In the genomic region with DNA sequence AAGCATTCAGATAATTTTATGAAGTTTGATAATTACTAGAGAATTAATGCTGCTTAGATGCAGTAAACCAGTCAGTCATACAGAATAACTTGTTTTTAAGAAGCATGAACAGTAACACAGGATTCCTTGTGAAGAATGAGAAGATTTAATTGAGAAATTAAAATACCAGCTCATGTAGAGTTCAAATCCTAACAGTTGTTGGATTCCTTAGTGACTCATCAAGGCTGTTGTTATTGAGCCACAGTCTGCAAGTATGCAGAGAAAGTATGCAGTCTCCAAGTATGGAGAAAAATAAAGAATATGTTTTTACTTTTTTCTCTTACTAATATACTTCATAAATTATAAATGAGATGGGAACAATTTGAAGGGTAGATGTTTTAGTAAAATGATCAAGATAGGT, we compare ENCODE assay signal across 1 cellular context.
TF ChIP-seq lines count a peak whose summit lies in the region.

No MANE protein-coding gene starts in this region.

TF ChIP-seq in HepG2, 621 proteins besides CTCF, POLR2A, EP300 and RAD21:
- no peak for TF ChIP-seq HNF4G (IDR thresholded peaks at IDR 0.05; ENCODE audit: borderline replicate concordance, low read depth, low read length)
- no peak for TF ChIP-seq HNF4G (CRISPR knock-in tag; IDR thresholded peaks at IDR 0.05; ENCODE audit: borderline replicate concordance, low read depth)
- TF ChIP-seq, protein P1, sequence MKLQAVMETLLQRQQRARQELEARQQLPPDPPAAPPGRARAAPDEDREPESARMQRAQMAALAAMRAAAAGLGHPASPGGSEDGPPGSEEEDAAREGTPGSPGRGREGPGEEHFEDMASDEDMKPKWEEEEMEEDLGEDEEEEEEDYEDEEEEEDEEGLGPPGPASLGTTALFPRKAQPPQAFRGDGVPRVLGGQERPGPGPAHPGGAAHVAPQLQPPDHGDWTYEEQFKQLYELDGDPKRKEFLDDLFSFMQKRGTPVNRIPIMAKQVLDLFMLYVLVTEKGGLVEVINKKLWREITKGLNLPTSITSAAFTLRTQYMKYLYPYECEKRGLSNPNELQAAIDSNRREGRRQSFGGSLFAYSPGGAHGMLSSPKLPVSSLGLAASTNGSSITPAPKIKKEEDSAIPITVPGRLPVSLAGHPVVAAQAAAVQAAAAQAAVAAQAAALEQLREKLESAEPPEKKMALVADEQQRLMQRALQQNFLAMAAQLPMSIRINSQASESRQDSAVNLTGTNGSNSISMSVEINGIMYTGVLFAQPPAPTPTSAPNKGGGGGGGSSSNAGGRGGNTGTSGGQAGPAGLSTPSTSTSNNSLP (IDR thresholded peaks at IDR 0.05; ENCODE audit: low read depth, low read length): 0 out of 2 replicates have a peak, but pooled peaks have one; percentile 22
